ENCODE assay signal across 17 cellular contexts in the genomic region with DNA sequence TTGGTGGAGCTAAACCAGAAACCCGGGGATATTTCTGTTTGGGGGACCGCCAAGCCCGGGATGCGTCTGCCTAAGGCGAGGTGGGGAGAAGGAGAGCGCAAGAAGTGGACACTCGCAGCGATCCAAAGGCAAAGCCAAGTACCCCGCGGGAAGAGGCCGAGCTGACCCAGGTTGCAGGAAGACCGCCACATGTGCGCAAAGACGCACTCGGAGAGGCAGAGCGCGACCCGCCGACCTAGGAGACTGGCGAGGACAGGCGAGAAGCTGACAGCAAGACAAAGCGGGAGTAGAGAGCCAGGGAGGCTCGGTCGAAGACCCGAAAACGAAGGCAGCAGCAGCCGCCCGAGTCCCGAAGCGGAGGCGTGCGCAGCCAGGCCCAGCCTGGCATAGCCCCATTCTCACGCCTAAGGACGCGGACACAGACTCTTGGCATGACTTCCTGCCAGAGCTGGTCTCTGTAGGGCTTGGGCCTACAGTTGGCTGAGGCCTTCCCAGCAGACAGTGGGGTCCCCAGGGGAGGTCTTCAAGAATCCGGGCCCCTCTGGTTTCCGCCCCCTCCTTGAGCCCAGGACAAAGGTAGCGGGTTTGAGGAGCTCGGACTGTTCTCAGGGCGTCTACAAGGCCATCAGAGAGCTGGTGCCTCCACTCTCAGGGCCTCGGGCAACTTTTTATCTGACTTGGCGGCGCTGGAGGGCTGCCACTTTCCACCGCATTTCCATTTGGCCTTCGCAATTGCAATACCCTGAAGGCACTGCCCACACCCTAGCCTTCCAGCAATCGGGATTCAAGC. TPM values are rescaled to one million over a fixed set of nuclear protein-coding genes. Genes with fewer than 3 reads are reported as not detected.
DNase-seq lines count a peak whose midpoint lies in the region; TF ChIP-seq lines count a peak whose summit lies in the region.
"Had no signal": no experiment of that assay in that cellular context is flagged by ENCODE, and none has a peak within 500 bp of the region (broad histone marks: within the 10 kb centered on the region; RNA-seq: fewer than 3 reads in every experiment).

No MANE protein-coding gene starts in this region.

- peak overlapping the region; percentile 99 for H3K4me2 ChIP-seq in hepatocyte

- peaks cover 8% of the 10 kb centered on the region for H3K79me2 ChIP-seq in hepatocyte

- peaks cover 58% of the 10 kb centered on the region for H3K4me1 ChIP-seq in hepatocyte (ENCODE audit: insufficient read depth)

- H3K36me3 ChIP-seq in KOPT-K1 (ENCODE audit: insufficient read depth, low read length): peaks cover 14% of the 10 kb centered on the region
- H3K36me3 ChIP-seq in hepatocyte (replicated peaks; ENCODE audit: insufficient read depth, low read depth): no peaks in the 10 kb centered on the region
- H3K36me3 ChIP-seq: MG63 had no signal

- in situ Hi-C loops in G401 (cut with HindIII; ENCODE audit: low sequenced_read_pairs): no loop called here

- peak; percentile 1 for DNase-seq in GF-D8 (lab: John Stamatoyannopoulos, UW)
- DNase-seq in hepatocyte (ENCODE audit: low spot score): peak; percentile 6
- no peak for DNase-seq in osteocyte (ENCODE audit: extremely low spot score, unreplicated experiment)
- DNase-seq in stimulated activated CD8-positive, alpha-beta memory T cell treated with anti-CD3 and anti-CD28 coated beads, Interleukin-4, amount 100 ng/mL, for 48 hours: no peak
- DNase-seq in activated effector memory CD4-positive, alpha-beta T cell treated with Interleukin-2 at 50 U/mL for 16 hours: no peak
- DNase-seq in G401 (ENCODE audit: low spot score): no peak
- DNase-seq: activated naive CD4-positive, alpha-beta T cell treated with anti-CD3 and anti-CD28 coated beads for 36 hours; DMS153; MG63; NCI-H187; NCI-H446; occipital lobe; SIG-M5; stimulated activated CD4-positive, alpha-beta T cell treated with anti-CD3 and anti-CD28 coated beads, Interleukin-2, amount 100 ng/mL, for 24 hours; substantia nigra had no signal

- H3K36me3 Mint-ChIP-seq in osteocyte (ENCODE audit: unreplicated experiment): peaks cover 6% of the 10 kb centered on the region

- H3K9me3 ChIP-seq in KOPT-K1 (ENCODE audit: insufficient read depth, low read length, poor library complexity, severe bottlenecking): no peaks in the 10 kb centered on the region
- H3K9me3 ChIP-seq in hepatocyte (ENCODE audit: low read depth): no peaks in the 10 kb centered on the region
- H3K9me3 ChIP-seq: MG63 had no signal

- H4K20me1 ChIP-seq in hepatocyte (ENCODE audit: insufficient read depth, poor library complexity, severe bottlenecking): no peaks in the 10 kb centered on the region

- no peak overlapping the region for H2AFZ ChIP-seq in hepatocyte

- H3K27ac ChIP-seq in KOPT-K1 (ENCODE audit: low read depth, low read length, poor library complexity, severe bottlenecking) (peak overlapping the region; percentile 97), hepatocyte (peak overlapping the region; percentile 78)

- TF ChIP-seq CTCF in hepatocyte (IDR thresholded peaks at IDR 0.05; ENCODE audit: poor library complexity): no peak
- no peak for TF ChIP-seq CTCF in osteocyte (IDR thresholded peaks at IDR 0.05)

- H3K27ac Mint-ChIP-seq in osteocyte (ENCODE audit: unreplicated experiment): peak overlapping the region; percentile 90
- H3K27ac Mint-ChIP-seq: activated naive CD4-positive, alpha-beta T cell treated with anti-CD3 and anti-CD28 coated beads for 36 hours; dendritic cell treated with granulocyte-macrophage colony-stimulating factor and Interleukin-4, amounts not matched to agents 40 ng/mL and 50 ng/mL, for 4 days had no signal

- WGBS in hepatocyte (ENCODE audit: low lambda C conversion rate, missing lambda C conversion rate): 69% methylated on average over 42 of the region's 46 CpGs

- H3K9me3 Mint-ChIP-seq in osteocyte (ENCODE audit: unreplicated experiment): no peaks in the 10 kb centered on the region
- H3K9me3 Mint-ChIP-seq: activated naive CD4-positive, alpha-beta T cell treated with anti-CD3 and anti-CD28 coated beads for 36 hours; dendritic cell treated with granulocyte-macrophage colony-stimulating factor and Interleukin-4, amounts not matched to agents 40 ng/mL and 50 ng/mL, for 4 days had no signal

- H3K27me3 ChIP-seq in hepatocyte: peaks cover 78% of the 10 kb centered on the region
- H3K27me3 ChIP-seq: MG63 had no signal

- peaks cover 67% of the 10 kb centered on the region for H3K4me1 Mint-ChIP-seq in osteocyte (ENCODE audit: unreplicated experiment)

- no peak overlapping the region for H3K4me3 ChIP-seq in hepatocyte

- no peaks in the 10 kb centered on the region for H3K9me2 ChIP-seq in hepatocyte (replicated peaks; ENCODE audit: insufficient read depth)

- H3K4me3 Mint-ChIP-seq in osteocyte (ENCODE audit: unreplicated experiment): no peak overlapping the region

- no peaks in the 10 kb centered on the region for H3K27me3 Mint-ChIP-seq in osteocyte (ENCODE audit: unreplicated experiment)

RNA-seq across cellular contexts. Expression of a gene that starts 49.8 kb away (rescaled TPM):
- total RNA-seq in hepatocyte: 22.7 and 22.9 TPM in 2 replicates
- polyA plus RNA-seq in hepatocyte: 13.6 and 15.3 TPM in 2 replicates
- total RNA-seq in osteocyte: 24.1 and 24.8 TPM in 2 replicates
- total RNA-seq in G401 (2014; rRNA removed; shearing (Covaris generic)): 21.3 and 28.8 TPM in 2 replicates

Comparison
In these comparisons a context has a peak if more than half of its experiments do, and no peak if none do; other contexts are left out.
1. DNase-seq: peak in GF-D8 (single experiment) and hepatocyte (single experiment); none in osteocyte (single experiment), stimulated activated CD8-positive, alpha-beta memory T cell treated with anti-CD3 and anti-CD28 coated beads, Interleukin-4, amount 100 ng/mL, for 48 hours (single experiment), activated effector memory CD4-positive, alpha-beta T cell treated with Interleukin-2 at 50 U/mL for 16 hours (single experiment) and G401 (single experiment).